ENCODE assay signal across 1 cellular context in genomic region chr4:165506780-165507305, GRCh38.
TF ChIP-seq lines count a peak whose summit lies in the region.

No MANE protein-coding gene starts in this region.

TF ChIP-seq in HepG2, 621 proteins besides CTCF, POLR2A, EP300 and RAD21 (continued from another document):
- TF ChIP-seq ZNF660 (CRISPR knock-in tag; IDR thresholded peaks at IDR 0.05; ENCODE audit: borderline replicate concordance, low read depth) (no peak), PPARG (CRISPR knock-in tag; conservative IDR thresholded peaks at IDR 0.05) (peak; percentile 85; the same call in 1 of the 2 replicates), NFE2 (CRISPR knock-in tag; IDR thresholded peaks at IDR 0.05) (no peak)
